ENCODE assay signal across 8 cellular contexts in genomic region chr3:152270145-152270870, GRCh38. TPM values are rescaled to one million over a fixed set of nuclear protein-coding genes. Genes with fewer than 3 reads are reported as not detected.
DNase-seq lines count a peak whose midpoint lies in the region; ATAC-seq and TF ChIP-seq lines count a peak whose summit lies in the region.

No MANE protein-coding gene starts in this region.

- H3K27ac ChIP-seq in VCaP = peak overlapping the region; percentile 97
- H3K27ac ChIP-seq in foreskin keratinocyte = peak overlapping the region; percentile 95
- peak overlapping the region; percentile 99 for H3K27ac ChIP-seq in psoas muscle

- 0 to 1% (median 1%) methylated on average over 9 of the region's 9 CpGs for WGBS in psoas muscle, 3 donors

- no peaks in the 10 kb centered on the region for H3K36me3 ChIP-seq in psoas muscle (ENCODE audit: insufficient read depth in 1 of 2, low read depth in 1 of 2)

- TF ChIP-seq CTCF in AG09309 (IDR thresholded peaks at IDR 0.05; ENCODE audit: control insufficient read depth, insufficient read depth, low read depth, low read length, missing control alignments) = no peak
- TF ChIP-seq CTCF in VCaP (conservative IDR thresholded peaks at IDR 0.05) = no peak
- no peak for TF ChIP-seq CTCF in foreskin keratinocyte (conservative IDR thresholded peaks at IDR 0.05)
- no peak for TF ChIP-seq CTCF in psoas muscle (IDR thresholded peaks at IDR 0.05)

- H3K4me3 ChIP-seq in AG09309 (ENCODE audit: control insufficient read depth, low read depth, low read length) = peak overlapping the region; percentile 73
- peak overlapping the region; percentile 91 for H3K4me3 ChIP-seq in psoas muscle

- H3K4me1 ChIP-seq in foreskin keratinocyte (peaks cover 43% of the 10 kb centered on the region), psoas muscle (peaks cover 43% of the 10 kb centered on the region)

- ATAC-seq in foreskin keratinocyte = peak; percentile 0
- ATAC-seq in psoas muscle = peak; percentile 23 to 68 (median 44)

- no peaks in the 10 kb centered on the region for H3K9me3 ChIP-seq in psoas muscle

- H3K27me3 ChIP-seq in foreskin keratinocyte (no peaks in the 10 kb centered on the region), psoas muscle (ENCODE audit: insufficient read depth in 3 of 3, low read length in 2 of 3) (no peaks in the 10 kb centered on the region)

- intact Hi-C loops in psoas muscle (cut with DNase I) (no loop called here), posterior vena cava (cut with DNase I) (loop anchor here in 1 of 2 donors (10.0 kb wide), 1 partner anchor 174 kb away; no protein-coding TSS in a partner anchor)

- DNase-seq in AG09309 (ENCODE audit: low read depth) (no peak), HK-2 (ENCODE audit: unreplicated experiment) (peak; percentile 28), foreskin keratinocyte (peak in 1 of 2 donors; percentile 22), psoas muscle (peak in 1 of 2 donors; percentile 70), HuH-7.5 (ENCODE audit: low spot score) (no peak), posterior vena cava (ENCODE audit: low spot score) (no peak), H4 (ENCODE audit: low spot score) (no peak)

RNA-seq across cellular contexts. Expression of gene MBNL1, which starts 1.6 kb away (rescaled TPM):
- total RNA-seq in foreskin keratinocyte = 66.8 and 72.7 TPM in 2 replicates
- polyA plus RNA-seq in foreskin keratinocyte = 14.1 and 16.8 TPM in 2 replicates
- 100 to 1,000 TPM; 179 to 281 (median 242) TPM for total RNA-seq in psoas muscle
- polyA plus RNA-seq in psoas muscle = 100 to 1,000 TPM in 2 of 3 donors, 10 to 100 TPM in 1; 27.4 to 168 (median 108) TPM
- 100 to 1,000 TPM; 393 to 453 TPM for total RNA-seq in posterior vena cava
- total RNA-seq in H4 (2014; rRNA removed; shearing (Covaris generic)) = 87.0 and 153 TPM in 2 replicates
